In genomic region chr21:38810826-38811164, GRCh38 we compare ENCODE assay signal across 12 cellular contexts. TPM values are rescaled to one million over a fixed set of nuclear protein-coding genes. Genes with fewer than 3 reads are reported as not detected.
DNase-seq lines count a peak whose midpoint lies in the region; ATAC-seq and TF ChIP-seq lines count a peak whose summit lies in the region.
"Had no signal": no experiment of that assay in that cellular context is flagged by ENCODE, and none has a peak within 500 bp of the region (broad histone marks: within the 10 kb centered on the region; RNA-seq: fewer than 3 reads in every experiment).

No MANE protein-coding gene starts in this region.

- H3K4me3 Mint-ChIP-seq in HFFc6 (peak overlapping the region; percentile 62), nephron progenitor cell (no peak overlapping the region)
- H3K4me3 Mint-ChIP-seq: activated CD4-positive, alpha-beta memory T cell treated with anti-CD3 and anti-CD28 coated beads, Interleukin-2, amount 10 ng/mL, durations not matched to agents 7 days and 5 days; activated naive CD8-positive, alpha-beta T cell treated with anti-CD3 and anti-CD28 coated beads, Interleukin-2, amount 10 ng/mL, durations not matched to agents 7 days and 5 days had no signal

- in situ Hi-C loops in brain microvascular endothelial cell (cut with HindIII; ENCODE audit: low pct_ligation_motif_present, low sequenced_read_pairs): no loop called here

- H3K4me1 Mint-ChIP-seq in HFFc6 (ENCODE audit: low read depth): peaks cover 76% of the 10 kb centered on the region
- H3K4me1 Mint-ChIP-seq in nephron progenitor cell: peaks cover 41% of the 10 kb centered on the region

- H3K27ac Mint-ChIP-seq in HFFc6: peak overlapping the region; percentile 89
- no peak overlapping the region for H3K27ac Mint-ChIP-seq in nephron progenitor cell
- H3K27ac Mint-ChIP-seq: activated CD4-positive, alpha-beta memory T cell treated with anti-CD3 and anti-CD28 coated beads, Interleukin-2, amount 10 ng/mL, durations not matched to agents 7 days and 5 days; activated naive CD8-positive, alpha-beta T cell treated with anti-CD3 and anti-CD28 coated beads, Interleukin-2, amount 10 ng/mL, durations not matched to agents 7 days and 5 days had no signal

- H3K9me3 Mint-ChIP-seq in HFFc6 (no peaks in the 10 kb centered on the region), nephron progenitor cell (no peaks in the 10 kb centered on the region)
- H3K9me3 Mint-ChIP-seq: activated CD4-positive, alpha-beta memory T cell treated with anti-CD3 and anti-CD28 coated beads, Interleukin-2, amount 10 ng/mL, durations not matched to agents 7 days and 5 days; activated naive CD8-positive, alpha-beta T cell treated with anti-CD3 and anti-CD28 coated beads, Interleukin-2, amount 10 ng/mL, durations not matched to agents 7 days and 5 days had no signal

- H3K9me3 ChIP-seq in left lung (no peaks in the 10 kb centered on the region), subcutaneous abdominal adipose tissue (ENCODE audit: control insufficient read depth in 5 of 5, low read length in 5 of 5) (no peaks in the 10 kb centered on the region)

- H3K27ac ChIP-seq in brain microvascular endothelial cell (peak overlapping the region; percentile 52), left lung (peak overlapping the region; percentile 96 to 97), subcutaneous abdominal adipose tissue (ENCODE audit: low read depth, low read length) (peak overlapping the region; percentile 81)

- H3K9ac ChIP-seq in subcutaneous abdominal adipose tissue (ENCODE audit: low read length in 5 of 5): peak overlapping the region in 1 of 5 donors; percentile 23

- intact Hi-C loops in left lung (cut with DNase I): no loop called here

- ATAC-seq in left lung: peak; percentile 18

- DNase-seq in HFFc6 (peak; percentile 16), brain microvascular endothelial cell (no peak), left lung (no peak), NCI-H128 (lab: John Stamatoyannopoulos, UW; ENCODE audit: unreplicated experiment) (no peak), T1000 (lab: John Stamatoyannopoulos, UW) (no peak), nephron progenitor cell (no peak)
- DNase-seq: activated CD4-positive, alpha-beta memory T cell treated with anti-CD3 and anti-CD28 coated beads, Interleukin-2, amount 10 ng/mL, durations not matched to agents 7 days and 5 days; activated naive CD8-positive, alpha-beta T cell treated with anti-CD3 and anti-CD28 coated beads, Interleukin-2, amount 10 ng/mL, durations not matched to agents 7 days and 5 days; NCI-H146; NCI-H82; T-helper 1 cell had no signal

- H3K27me3 Mint-ChIP-seq in HFFc6 (ENCODE audit: insufficient read depth) (peaks cover 2% of the 10 kb centered on the region; the same call in 1 of the 2 replicates), nephron progenitor cell (ENCODE audit: low read depth, poor library complexity) (no peaks in the 10 kb centered on the region)
- H3K27me3 Mint-ChIP-seq: activated naive CD8-positive, alpha-beta T cell treated with anti-CD3 and anti-CD28 coated beads, Interleukin-2, amount 10 ng/mL, durations not matched to agents 7 days and 5 days had no signal

- no peak for TF ChIP-seq CTCF in HFFc6 (IDR thresholded peaks at IDR 0.05)
- no peak for TF ChIP-seq CTCF in brain microvascular endothelial cell (IDR thresholded peaks at IDR 0.05; ENCODE audit: low read depth, low read length, missing control alignments)
- TF ChIP-seq CTCF in left lung (IDR thresholded peaks at IDR 0.05): no peak
- no peak for TF ChIP-seq CTCF in nephron progenitor cell (IDR thresholded peaks at IDR 0.05)

- no peaks in the 10 kb centered on the region for H3K27me3 ChIP-seq in brain microvascular endothelial cell (replicated peaks)
- no peaks in the 10 kb centered on the region for H3K27me3 ChIP-seq in left lung
- H3K27me3 ChIP-seq in subcutaneous abdominal adipose tissue (ENCODE audit: control insufficient read depth in 5 of 5, insufficient read depth in 4 of 5, low read length in 5 of 5): no peaks in the 10 kb centered on the region

- H3K36me3 ChIP-seq in brain microvascular endothelial cell (replicated peaks) (peaks cover 37% of the 10 kb centered on the region), left lung (peaks cover 3 to 67% of the 10 kb centered on the region in 2 donors), subcutaneous abdominal adipose tissue (ENCODE audit: control insufficient read depth in 5 of 5, insufficient read depth in 5 of 5, low read length in 5 of 5) (peaks cover 18 to 49% (median 40%) of the 10 kb centered on the region in 5 donors)

- H3K4me1 ChIP-seq in left lung (peaks cover 27 to 80% of the 10 kb centered on the region in 2 donors), subcutaneous abdominal adipose tissue (ENCODE audit: control insufficient read depth in 5 of 5, insufficient read depth in 5 of 5, low read length in 5 of 5) (peaks cover 0 to 29% (median 14%) of the 10 kb centered on the region in 5 donors)

- H3K4me3 ChIP-seq in brain microvascular endothelial cell (ENCODE audit: low read depth, low read length) (no peak overlapping the region), left lung (peak overlapping the region in 1 of 2 donors; percentile 70), subcutaneous abdominal adipose tissue (ENCODE audit: low read depth in 1 of 5, low read length in 5 of 5) (peak overlapping the region in 2 of 5 donors; percentile 28 to 30)

- H3K36me3 Mint-ChIP-seq in HFFc6 (ENCODE audit: low read depth) (peaks cover 59% of the 10 kb centered on the region), nephron progenitor cell (ENCODE audit: low read depth) (peaks cover 52% of the 10 kb centered on the region)

RNA-seq across cellular contexts. Expression of gene ETS2, which starts 5.1 kb away (rescaled TPM):
- total RNA-seq in HFFc6 (2021; fragmentation: NEBNext Ultra II Directional; extraction: Animal tissue kit (Norgen Biotek cat#: 25700)): 10 to 100 TPM; 23.2 to 33.3 (median 29.0) TPM
- total RNA-seq in left lung: 100 to 1,000 TPM in 1 of 2 donors, 10 to 100 TPM in 1; 93.2 to 129 TPM
